Comparison of ENCODE assay signal across 8 cellular contexts in genomic region chr1:150066328-150066727, GRCh38. TPM values are rescaled to one million over a fixed set of nuclear protein-coding genes. Genes with fewer than 3 reads are reported as not detected.
A peak's percentile ranks its signal among the peaks of the same experiment; 100 is the strongest.
DNase-seq lines count a peak whose midpoint lies in the region; ATAC-seq and TF ChIP-seq lines count a peak whose summit lies in the region.

No MANE protein-coding gene starts in this region.

- ATAC-seq in DND-41 (ENCODE audit: insufficient read depth, low read depth) (no peak), RWPE2 (ENCODE audit: low read depth) (no peak)

- TF ChIP-seq CTCF in DND-41 (IDR thresholded peaks at IDR 0.05; ENCODE audit: borderline replicate concordance, extremely low read depth, low read length, poor library complexity, severe bottlenecking) (no peak), RWPE2 (IDR thresholded peaks at IDR 0.05; ENCODE audit: poor library complexity, severe bottlenecking) (no peak), epithelial cell of proximal tubule (conservative IDR thresholded peaks at IDR 0.05; ENCODE audit: low read depth, low read length) (no peak), progenitor cell of endocrine pancreas (IDR thresholded peaks at IDR 0.05; ENCODE audit: unreplicated experiment) (no peak)

- peaks cover 21% of the 10 kb centered on the region for H3K4me1 Mint-ChIP-seq in progenitor cell of endocrine pancreas (ENCODE audit: low read depth)

- peak overlapping the region; percentile 96 for H3K4me3 Mint-ChIP-seq in progenitor cell of endocrine pancreas (ENCODE audit: low read depth)

- peaks cover 38% of the 10 kb centered on the region for H3K79me2 ChIP-seq in DND-41 (ENCODE audit: insufficient read depth, low read length)

- H3K27ac ChIP-seq in DND-41 (ENCODE audit: low read length) (peak overlapping the region; percentile 90), RWPE2 (ENCODE audit: poor library complexity, severe bottlenecking) (peak overlapping the region; percentile 82)

- H3K9me3 Mint-ChIP-seq in progenitor cell of endocrine pancreas (ENCODE audit: low read depth) = no peaks in the 10 kb centered on the region

- H3K36me3 ChIP-seq in DND-41 (ENCODE audit: insufficient read depth, low read length) (peaks cover 12% of the 10 kb centered on the region; the same call in 1 of the 2 replicates), RWPE2 (ENCODE audit: low read depth) (peaks cover 13% of the 10 kb centered on the region)

- H3K9me3 ChIP-seq in DND-41 (ENCODE audit: insufficient read depth, low read length, severe bottlenecking) (no peaks in the 10 kb centered on the region), RWPE2 (ENCODE audit: severe bottlenecking) (no peaks in the 10 kb centered on the region)

- no peaks in the 10 kb centered on the region for H3K27me3 Mint-ChIP-seq in progenitor cell of endocrine pancreas

- H3K27me3 ChIP-seq in DND-41 (ENCODE audit: insufficient read depth, low read length, poor library complexity) (no peaks in the 10 kb centered on the region), RWPE2 (ENCODE audit: insufficient read depth, poor library complexity, severe bottlenecking) (no peaks in the 10 kb centered on the region)

- DNase-seq in DND-41 (no peak), RWPE2 (ENCODE audit: low spot score) (no peak), epithelial cell of proximal tubule (ENCODE audit: low read depth) (no peak), progenitor cell of endocrine pancreas (ENCODE audit: low spot score, unreplicated experiment) (no peak), DMS153 (lab: John Stamatoyannopoulos, UW) (no peak), amniotic stem cell (lab: John Stamatoyannopoulos, UW) (no peak), NCI-H2029 (lab: John Stamatoyannopoulos, UW) (no peak), NOMO-1 treated with dmso at 0.1 percent for 144 hours (lab: John Stamatoyannopoulos, UW; ENCODE audit: unreplicated experiment) (no peak)

- H3K4me3 ChIP-seq in DND-41 (ENCODE audit: low read depth in 1 of 2, low read length in 2 of 2) (peak overlapping the region; percentile 58 to 78), RWPE2 (ENCODE audit: severe bottlenecking) (peak overlapping the region; percentile 51), epithelial cell of proximal tubule (ENCODE audit: low read depth, low read length) (peak overlapping the region; percentile 63)

- H3K4me2 ChIP-seq in DND-41 (ENCODE audit: insufficient read depth, low read length) = peak overlapping the region; percentile 69

- no peaks in the 10 kb centered on the region for H4K20me1 ChIP-seq in DND-41 (ENCODE audit: insufficient read depth, low read length)

- H3K36me3 Mint-ChIP-seq in progenitor cell of endocrine pancreas (ENCODE audit: insufficient read depth) = peaks cover 7% of the 10 kb centered on the region

- peak overlapping the region; percentile 82 for H3K9ac ChIP-seq in DND-41 (ENCODE audit: low read depth, low read length)

- peak overlapping the region; percentile 98 for H2AFZ ChIP-seq in DND-41 (ENCODE audit: low read depth, low read length)

- H3K4me1 ChIP-seq in DND-41 (ENCODE audit: insufficient read depth, low read length) = peaks cover 37% of the 10 kb centered on the region
- peaks cover 19% of the 10 kb centered on the region for H3K4me1 ChIP-seq in RWPE2 (ENCODE audit: insufficient read depth, poor library complexity, severe bottlenecking)

- H3K27ac Mint-ChIP-seq in progenitor cell of endocrine pancreas = peak overlapping the region; percentile 100

RNA-seq across cellular contexts. Expression of gene VPS45, which starts 1.2 kb away (rescaled TPM):
- total RNA-seq in epithelial cell of proximal tubule (12.5 and 26.9 TPM in 2 replicates), progenitor cell of endocrine pancreas (53.0 and 58.1 TPM in 2 replicates)

RNA-seq across cellular contexts. Expression of gene OTUD7B, which starts 55.8 kb away (rescaled TPM):
- total RNA-seq in epithelial cell of proximal tubule = 7.2 and 7.6 TPM in 2 replicates
- total RNA-seq in progenitor cell of endocrine pancreas = 29.1 and 30.3 TPM in 2 replicates
